ENCODE assay signal across 8 cellular contexts in the genomic region with DNA sequence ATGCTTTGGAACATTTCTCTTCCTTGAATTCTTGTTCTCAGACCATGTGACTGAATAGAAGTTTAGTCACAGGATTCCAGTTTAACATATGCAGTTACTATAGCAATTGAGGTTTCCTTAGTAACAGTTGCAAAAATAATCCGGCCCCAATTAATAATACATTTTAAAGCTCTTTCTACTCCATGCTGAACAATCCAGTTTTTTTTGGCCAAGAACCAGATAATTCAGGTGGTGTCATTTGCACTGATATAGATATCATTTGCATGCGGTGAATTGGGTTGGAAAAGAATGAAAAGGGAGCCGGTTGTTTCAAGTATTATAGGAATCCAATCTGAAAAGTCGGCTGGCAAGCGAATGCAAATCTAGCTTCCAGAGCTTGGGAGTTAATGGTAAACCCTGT.
A peak's percentile ranks its signal among the peaks of the same experiment; 100 is the strongest.
DNase-seq lines count a peak whose midpoint lies in the region; ATAC-seq, FAIRE-seq and TF ChIP-seq lines count a peak whose summit lies in the region.
"Not testable (repeated sequence)": the region's sequence is repeated elsewhere in the genome, so short reads cannot be mapped to it uniquely, and the experiment has no call there.

No MANE protein-coding gene starts in this region.

- not testable (repeated sequence) for H3K27me3 Mint-ChIP-seq in GM23338 (ENCODE audit: insufficient read depth, low read depth, poor library complexity); brain; mesothelial cell of epicardium (ENCODE audit: low read depth)

- FAIRE-seq in RCC 7860 (lab: Jason Lieb, UNC) = not testable (repeated sequence)

- DNase-seq in ACHN = peak; percentile 50
- DNase-seq in GM23338 (ENCODE audit: low spot score) = peak; percentile 26
- peak; percentile 36 for DNase-seq in RCC 7860 (ENCODE audit: low spot score)
- DNase-seq in dermis microvascular lymphatic vessel endothelial cell (ENCODE audit: low read depth in 2 of 2) = peak; percentile 30 to 63
- DNase-seq in foreskin melanocyte = peak; percentile 3
- not testable (repeated sequence) for DNase-seq in mesothelial cell of epicardium (ENCODE audit: low spot score in 2 of 2, unreplicated experiment in 2 of 2)
- peak; percentile 64 for DNase-seq in renal cortical epithelial cell (ENCODE audit: low read depth)

- H2AFZ ChIP-seq in GM23338 = not testable (repeated sequence)

- not testable (repeated sequence) for H3K9me3 Mint-ChIP-seq in GM23338, brain, mesothelial cell of epicardium

- H3K9me2 ChIP-seq in GM23338 (ENCODE audit: insufficient read depth) = not testable (repeated sequence)

- not testable (repeated sequence) for ATAC-seq in GM23338

- not testable (repeated sequence) for H3K36me3 ChIP-seq in GM23338 (ENCODE audit: insufficient read depth)

- 0 out of 2 replicates have a peak overlapping the region, but pooled peaks have one; percentile 9 for H3K4me2 ChIP-seq in GM23338

- H3K27ac Mint-ChIP-seq in GM23338 = not testable (repeated sequence)
- H3K27ac Mint-ChIP-seq in brain (peak overlapping the region; percentile 7 to 92 (median 73)), mesothelial cell of epicardium (peak overlapping the region; percentile 39)

- not testable (repeated sequence) for H3K27ac ChIP-seq in GM23338 (ENCODE audit: low read depth)

- H3K4me1 Mint-ChIP-seq in GM23338 (peaks cover 38% of the 10 kb centered on the region), brain (peaks cover 64% of the 10 kb centered on the region), mesothelial cell of epicardium (peaks cover 23% of the 10 kb centered on the region)

- H3K4me1 ChIP-seq in GM23338 (ENCODE audit: insufficient read depth) = not testable (repeated sequence)

- in situ Hi-C loops in ACHN (cut with HindIII; ENCODE audit: low pct_ligation_motif_present, low pct_unique_long_range_greater_than_20kb, low sequenced_read_pairs) = not testable (repeated sequence)

- H3K4me3 Mint-ChIP-seq in GM23338 (0 out of 3 replicates have a peak overlapping the region, but pooled peaks have one; percentile 4), brain (peak overlapping the region; percentile 38 to 52 (median 43))
- H3K4me3 Mint-ChIP-seq in mesothelial cell of epicardium = not testable (repeated sequence)

- not testable (repeated sequence) for H3K79me2 ChIP-seq in GM23338 (replicated peaks; ENCODE audit: insufficient read depth)

- not testable (repeated sequence) for TF ChIP-seq CTCF in GM23338 (conservative IDR thresholded peaks at IDR 0.05; ENCODE audit: low read depth in 2 of 2); brain (conservative IDR thresholded peaks at IDR 0.05); mesothelial cell of epicardium (IDR thresholded peaks at IDR 0.05; ENCODE audit: unreplicated experiment)

- peaks cover 17% of the 10 kb centered on the region for H3K36me3 Mint-ChIP-seq in GM23338 (ENCODE audit: low read depth)
- not testable (repeated sequence) for H3K36me3 Mint-ChIP-seq in brain, mesothelial cell of epicardium

- not testable (repeated sequence) for H3K4me3 ChIP-seq in GM23338

- H3K27me3 ChIP-seq in GM23338 (ENCODE audit: insufficient read depth) = not testable (repeated sequence)

- not testable (repeated sequence) for H3F3A ChIP-seq in GM23338 (replicated peaks; ENCODE audit: low read depth)

- not testable (repeated sequence) for H4K20me1 ChIP-seq in GM23338 (replicated peaks; ENCODE audit: insufficient read depth)
